In the genomic region with DNA sequence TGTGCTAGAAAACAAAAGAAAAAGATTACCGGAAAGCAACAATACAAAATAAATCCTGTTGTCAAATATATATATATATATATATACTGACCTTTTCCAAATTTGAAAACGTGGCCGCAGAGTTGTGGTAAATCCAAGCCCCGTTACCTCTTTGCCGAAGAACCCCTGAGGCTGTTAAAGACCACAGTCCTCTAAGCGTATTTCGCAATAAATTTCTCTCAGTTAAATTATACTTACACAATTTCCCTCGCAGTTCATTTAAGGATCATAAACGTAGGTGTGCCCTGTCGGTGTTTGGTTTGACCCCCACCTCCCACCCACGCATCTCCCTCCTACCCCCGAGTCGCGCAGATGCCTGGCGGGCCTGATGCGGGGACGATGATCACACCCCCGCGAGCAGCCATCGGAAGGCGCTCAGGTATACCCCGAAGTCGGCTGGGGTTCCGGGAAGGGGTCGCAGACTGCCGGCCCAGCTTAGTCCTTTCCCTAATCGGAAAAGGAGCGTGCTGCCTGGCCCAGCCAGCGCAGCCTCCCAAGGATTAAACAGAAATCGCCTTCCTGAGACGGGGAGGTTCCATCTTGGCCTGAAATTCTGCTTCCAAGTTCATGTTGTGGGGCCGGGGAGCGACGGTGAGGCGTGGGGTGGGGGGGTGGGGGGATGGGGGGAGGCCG, we compare ENCODE assay signal across 11 cellular contexts. TPM values are rescaled to one million over a fixed set of nuclear protein-coding genes. Genes with fewer than 3 reads are reported as not detected.
DNase-seq lines count a peak whose midpoint lies in the region; ATAC-seq, FAIRE-seq and TF ChIP-seq lines count a peak whose summit lies in the region.
"Had no signal": no experiment of that assay in that cellular context is flagged by ENCODE, and none has a peak within 500 bp of the region (broad histone marks: within the 10 kb centered on the region; RNA-seq: fewer than 3 reads in every experiment).

No MANE protein-coding gene starts in this region.

- H3K4me2 ChIP-seq in GM23338 (peak overlapping the region; percentile 74), K562 (ENCODE audit: insufficient read depth, low read length) (no peak overlapping the region)

- TF ChIP-seq CTCF in GM23338 (conservative IDR thresholded peaks at IDR 0.05; ENCODE audit: low read depth in 2 of 2) (no peak), K562 (IDR thresholded peaks at IDR 0.05 in 2 of 3, conservative IDR thresholded peaks at IDR 0.05 in 1 of 3; ENCODE audit: insufficient read depth in 2 of 3, low read depth in 1 of 3, low read length in 3 of 3) (no peak), retinal pigment epithelial cell (conservative IDR thresholded peaks at IDR 0.05; ENCODE audit: low read depth, low read length) (no peak)

- H2AFZ ChIP-seq in GM23338 (no peak overlapping the region), K562 (ENCODE audit: low read depth, low read length) (no peak overlapping the region)

- H3K27me3 Mint-ChIP-seq in GM23338 (ENCODE audit: insufficient read depth, low read depth, poor library complexity) (peaks cover 97% of the 10 kb centered on the region), immature natural killer cell (ENCODE audit: low read depth in 3 of 3) (peaks cover 23 to 44% (median 31%) of the 10 kb centered on the region in 3 donors)
- H3K27me3 Mint-ChIP-seq in activated T-cell treated with anti-CD3 and anti-CD28 coated beads, Interleukin-2, amount 50 U/mL, for 24 hours: peaks cover 89% of the 10 kb centered on the region

- H3K4me3 Mint-ChIP-seq in GM23338 (peak overlapping the region; percentile 57), immature natural killer cell (peak overlapping the region; percentile 36 to 61 (median 51))
- no peak overlapping the region for H3K4me3 Mint-ChIP-seq in activated T-cell treated with anti-CD3 and anti-CD28 coated beads, Interleukin-2, amount 50 U/mL, for 24 hours

- in situ Hi-C loops in K562 (cut with MboI): no loop called here

- H3K9me2 ChIP-seq in GM23338 (ENCODE audit: insufficient read depth): no peaks in the 10 kb centered on the region

- CTCF ChIA-PET in K562 (lab: Yijun Ruan, JAX; ENCODE audit: low intra/inter-chr PET ratio): no interaction called here

- no peak for TF ChIP-seq POLR2A in K562 (conservative IDR thresholded peaks at IDR 0.05)

- POLR2A ChIA-PET in K562 (lab: Yijun Ruan, JAX): interaction anchor here (0.7 kb wide), 3 partner anchors 25 to 1247 kb away, joined by 3 to 5 read pairs (median 4); no protein-coding TSS in a partner anchor

- H3K9me1 ChIP-seq in K562 (ENCODE audit: control insufficient read depth, insufficient read depth, low read length): no peaks in the 10 kb centered on the region

- H3F3A ChIP-seq in GM23338 (replicated peaks; ENCODE audit: low read depth): peaks cover 21% of the 10 kb centered on the region

- H3K27me3 ChIP-seq in GM23338 (ENCODE audit: insufficient read depth) (peaks cover 98% of the 10 kb centered on the region), K562 (ENCODE audit: control insufficient read depth in 2 of 2, insufficient read depth in 2 of 2, low read length in 2 of 2) (peaks cover under 1 to 5% of the 10 kb centered on the region in 2 experiments; a peak in 2 of 5 replicates)

- no peaks in the 10 kb centered on the region for H3K9me3 ChIP-seq in K562 (replicated peaks; ENCODE audit: control insufficient read depth, insufficient read depth, low read depth, low read length)

- H3K36me3 ChIP-seq in GM23338 (ENCODE audit: insufficient read depth): no peaks in the 10 kb centered on the region
- no peaks in the 10 kb centered on the region for H3K36me3 ChIP-seq in K562 (ENCODE audit: control insufficient read depth, insufficient read depth, low read length)

- peaks cover 8% of the 10 kb centered on the region; the same call in 1 of the 2 replicates for H4K20me1 ChIP-seq in GM23338 (replicated peaks; ENCODE audit: insufficient read depth)
- H4K20me1 ChIP-seq in K562 (replicated peaks; ENCODE audit: control insufficient read depth, insufficient read depth, low read length): no peaks in the 10 kb centered on the region

- H3K27ac ChIP-seq in GM23338 (ENCODE audit: low read depth) (no peak overlapping the region), K562 (ENCODE audit: extremely low read depth, low read depth, low read length) (no peak overlapping the region)
- H3K27ac ChIP-seq: PC-9 had no signal

- peak; percentile 55 for DNase-seq in GM23338 (ENCODE audit: low spot score)
- DNase-seq in K562 (ENCODE audit: extremely low read depth in 1 of 4, low spot score in 3 of 4): no peak
- DNase-seq in immature natural killer cell: no peak
- no peak for DNase-seq in retinal pigment epithelial cell (ENCODE audit: low read depth)
- DNase-seq in stimulated activated CD8-positive, alpha-beta memory T cell treated with anti-CD3 and anti-CD28 coated beads, Interleukin-4, amount 100 ng/mL, for 48 hours: no peak
- no peak for DNase-seq in Ammon's horn (ENCODE audit: low spot score)
- DNase-seq in hippocampal formation (lab: John Stamatoyannopoulos, UW): no peak
- DNase-seq in activated T-cell treated with anti-CD3 and anti-CD28 coated beads, Interleukin-2, amount 50 U/mL, for 24 hours: no peak
- DNase-seq: CD4-positive, alpha-beta T cell had no signal

- H3K4me3 ChIP-seq in GM23338: peak overlapping the region; percentile 34; the same call in 1 of the 2 replicates
- H3K4me3 ChIP-seq in K562: no peak overlapping the region
- peak overlapping the region; percentile 14 for H3K4me3 ChIP-seq in retinal pigment epithelial cell (ENCODE audit: low read length)

- 0 out of 3 replicates have a peak, but pooled peaks cover 3% of the 10 kb centered on the region for H3K9me3 Mint-ChIP-seq in GM23338
- H3K9me3 Mint-ChIP-seq in immature natural killer cell: peaks cover 0 to 8% (median 0%) of the 10 kb centered on the region in 6 donors
- no peaks in the 10 kb centered on the region for H3K9me3 Mint-ChIP-seq in activated T-cell treated with anti-CD3 and anti-CD28 coated beads, Interleukin-2, amount 50 U/mL, for 24 hours
- H3K9me3 Mint-ChIP-seq: CD4-positive, alpha-beta T cell had no signal

- H3K4me1 Mint-ChIP-seq in GM23338 (peaks cover 54% of the 10 kb centered on the region), immature natural killer cell (peaks cover 32 to 47% of the 10 kb centered on the region in 2 donors)
- H3K4me1 Mint-ChIP-seq in activated T-cell treated with anti-CD3 and anti-CD28 coated beads, Interleukin-2, amount 50 U/mL, for 24 hours (ENCODE audit: low read depth): peaks cover 35% of the 10 kb centered on the region

- 72% methylated on average over 26 of the region's 36 CpGs for WGBS in K562 (ENCODE audit: insufficient coverage, low coverage, missing lambda C conversion rate)

- H3K4me1 ChIP-seq in GM23338 (ENCODE audit: insufficient read depth): peaks cover 54% of the 10 kb centered on the region
- peaks cover 0 to 26% of the 10 kb centered on the region in 2 experiments; a peak in 3 of 5 replicates for H3K4me1 ChIP-seq in K562 (replicated peaks in 1 of 2; ENCODE audit: control insufficient read depth in 2 of 2, insufficient read depth in 2 of 2, low read length in 2 of 2)

- ATAC-seq in GM23338 (no peak), K562 (no peak)

- H3K9ac ChIP-seq in K562 (ENCODE audit: insufficient read depth in 1 of 2, low read depth in 2 of 2, low read length in 2 of 2): no peak overlapping the region

- H3K27ac Mint-ChIP-seq in GM23338: no peak overlapping the region
- H3K27ac Mint-ChIP-seq in immature natural killer cell: no peak overlapping the region
- H3K27ac Mint-ChIP-seq in activated T-cell treated with anti-CD3 and anti-CD28 coated beads, Interleukin-2, amount 50 U/mL, for 24 hours: no peak overlapping the region
- H3K27ac Mint-ChIP-seq: CD4-positive, alpha-beta T cell had no signal

- H3K36me3 Mint-ChIP-seq in GM23338 (ENCODE audit: low read depth) (no peaks in the 10 kb centered on the region; the same call in 2 of the 3 replicates), immature natural killer cell (no peaks in the 10 kb centered on the region)
- no peaks in the 10 kb centered on the region for H3K36me3 Mint-ChIP-seq in activated T-cell treated with anti-CD3 and anti-CD28 coated beads, Interleukin-2, amount 50 U/mL, for 24 hours (ENCODE audit: low read depth)

- intact Hi-C loops in K562 (cut with micrococcal nuclease): loop anchor here (5.0 to 10.0 kb wide), 2 partner anchors 1043 to 1405 kb away; no protein-coding TSS in a partner anchor

- TF ChIP-seq EP300 in K562 (IDR thresholded peaks at IDR 0.05; ENCODE audit: low read length): no peak

- no peak for TF ChIP-seq RAD21 in K562 (CRISPR knock-in tag; conservative IDR thresholded peaks at IDR 0.05 in 1 of 2, IDR thresholded peaks at IDR 0.05 in 1 of 2)

- BruUV-seq in K562 (replicated peaks; lab: Mats Ljungman, UMichigan): no TSS peak

- H3K79me2 ChIP-seq in GM23338 (replicated peaks; ENCODE audit: insufficient read depth): no peaks in the 10 kb centered on the region
- peaks cover 14% of the 10 kb centered on the region; the same call in 2 of the 3 replicates for H3K79me2 ChIP-seq in K562 (ENCODE audit: control insufficient read depth, insufficient read depth, low read length)

- FAIRE-seq in K562 (lab: Jason Lieb, UNC): no peak
- FAIRE-seq: GM19239 had no signal

TF ChIP-seq in K562, 482 proteins besides CTCF, POLR2A, EP300 and RAD21 (continues in another document):
- TF ChIP-seq CEBPB (tag; IDR thresholded peaks at IDR 0.05) (peak; percentile 82), ZNF239 (CRISPR knock-in tag; IDR thresholded peaks at IDR 0.05) (no peak), ETV5 (CRISPR knock-in tag; IDR thresholded peaks at IDR 0.05; ENCODE audit: low read depth) (no peak)

RNA-seq across cellular contexts. Expression of gene MEIS1, which starts 2.9 kb away (rescaled TPM):
- 0.28 TPM in 1 of 2 replicates, not detected in the other for total RNA-seq in GM23338 (2014; rRNA removed; shearing (Covaris generic))
- polyA plus RNA-seq in GM23338 (2016; fragmentation: Nextera tagmentation; extraction: Ambion mirVana) (0.16 TPM in 1 of 2 replicates, not detected in the other), K562 (2011; rRNA removed) (4.7 and 6.7 TPM in 2 replicates), K562 (2014; fragmentation: Illumina TruSeq; extraction: Trizol) (3.5 and 3.9 TPM in 2 replicates), K562 (2014; fragmentation: Nextera tagmentation; extraction: Ambion mirVana) (1 to 10 TPM; 2.3 to 6.7 TPM), K562 (2014; rRNA removed) (4.7 and 8.1 TPM in 2 replicates), immature natural killer cell (1 to 10 TPM in 2 of 3 donors, not detected in 1; 1.3 to 1.7 TPM)
- 13.6 and 52.6 TPM in 2 replicates for total RNA-seq in K562 (2011; cell fraction: chromatin; rRNA removed; ENCODE audit: low replicate concordance)
- total RNA-seq in K562 (2011; cell fraction: nucleolus; rRNA removed): 11.7 and 15.3 TPM in 2 replicates
- total RNA-seq in K562 (2011; cell fraction: nucleoplasm; rRNA removed): 23.2 and 31.9 TPM in 2 replicates
- total RNA-seq in K562 (2014; rRNA removed) (5.6 and 7.1 TPM in 2 replicates), K562 (2014; rRNA removed; fragmentation: Illumina TruSeq; extraction: Trizol) (5.9 and 8.0 TPM in 2 replicates), K562 (2015; rRNA removed; fragmentation: Illumina TruSeq; extraction: Trizol) (7.1 and 7.5 TPM in 2 replicates), K562 (2021) (8.7 and 9.0 TPM in 2 replicates)
- polyA plus RNA-seq in K562 (2011; cell fraction: cytosol; rRNA removed): 3.0 and 4.7 TPM in 2 replicates
- polyA plus RNA-seq in K562 (2011; cell fraction: nucleus; rRNA removed): 13.1 and 17.8 TPM in 2 replicates
- polyA plus RNA-seq in K562 (2012): 4.0 and 4.8 TPM in 2 replicates
- 18.2 and 28.5 TPM in 2 replicates for polyA minus RNA-seq in K562 (2011; rRNA and poly(A)+ RNA removed)
- 4.7 and 5.2 TPM in 2 replicates for polyA minus RNA-seq in K562 (2011; cell fraction: cytosol; rRNA and poly(A)+ RNA removed)
- polyA minus RNA-seq in K562 (2011; cell fraction: nucleus; rRNA and poly(A)+ RNA removed): 19.8 and 25.3 TPM in 2 replicates
- total RNA-seq: CD4-positive, alpha-beta T cell had no signal
